Comparison of ENCODE assay signal across 8 cellular contexts in genomic region chr17:17119106-17119505, GRCh38.
DNase-seq lines count a peak whose midpoint lies in the region; ATAC-seq and TF ChIP-seq lines count a peak whose summit lies in the region.

No MANE protein-coding gene starts in this region.

- no peak for DNase-seq in activated T-cell treated with anti-CD3 and anti-CD28 coated beads, Interleukin-2, amount 50 U/mL, for 72 hours
- no peak for DNase-seq in activated T-cell treated with anti-CD3 and anti-CD28 coated beads, Interleukin-2, amount 50 U/mL, for 48 hours
- peak; percentile 66 for DNase-seq in colonic mucosa
- peak in 1 of 2 donors; percentile 56 for DNase-seq in upper lobe of left lung
- DNase-seq in DMS53 treated with DMSO at 0.1 percent for 48 hours (lab: John Stamatoyannopoulos, UW; ENCODE audit: unreplicated experiment), result no peak
- DNase-seq in SKM-1 treated with dmso at 0.1 percent for 144 hours (lab: John Stamatoyannopoulos, UW; ENCODE audit: unreplicated experiment), result no peak
- no peak for DNase-seq in lower leg skin (ENCODE audit: low spot score in 2 of 2)

- no peaks in the 10 kb centered on the region for H3K36me3 ChIP-seq in colonic mucosa
- no peaks in the 10 kb centered on the region for H3K36me3 ChIP-seq in mucosa of stomach (ENCODE audit: control insufficient read depth, insufficient read depth, low read length)
- no peaks in the 10 kb centered on the region for H3K36me3 ChIP-seq in upper lobe of left lung

- TF ChIP-seq POLR2A in upper lobe of left lung (IDR thresholded peaks at IDR 0.05), result no peak
- TF ChIP-seq POLR2A in lower leg skin (IDR thresholded peaks at IDR 0.05), result no peak

- peak overlapping the region; percentile 31 to 39 for H3K4me3 Mint-ChIP-seq in activated T-cell treated with anti-CD3 and anti-CD28 coated beads, Interleukin-2, amount 50 U/mL, for 72 hours

- H3K4me1 Mint-ChIP-seq in activated T-cell treated with anti-CD3 and anti-CD28 coated beads, Interleukin-2, amount 50 U/mL, for 72 hours (ENCODE audit: low read depth), result peaks cover 55% of the 10 kb centered on the region

- H3K9me3 Mint-ChIP-seq in activated T-cell treated with anti-CD3 and anti-CD28 coated beads, Interleukin-2, amount 50 U/mL, for 72 hours, result no peaks in the 10 kb centered on the region

- H3K9me3 ChIP-seq in colonic mucosa (no peaks in the 10 kb centered on the region), mucosa of stomach (ENCODE audit: control insufficient read depth, low read length) (no peaks in the 10 kb centered on the region), upper lobe of left lung (no peaks in the 10 kb centered on the region)

- peaks cover 39% of the 10 kb centered on the region for H3K4me1 ChIP-seq in colonic mucosa
- peaks cover 63% of the 10 kb centered on the region for H3K4me1 ChIP-seq in mucosa of stomach (ENCODE audit: control insufficient read depth, insufficient read depth, low read length)
- peaks cover 48 to 78% (median 56%) of the 10 kb centered on the region in 4 donors for H3K4me1 ChIP-seq in upper lobe of left lung

- H3K27ac ChIP-seq in colonic mucosa, result peak overlapping the region; percentile 78
- H3K27ac ChIP-seq in upper lobe of left lung, result peak overlapping the region; percentile 57 to 65 (median 65)

- ATAC-seq in activated T-cell treated with anti-CD3 and anti-CD28 coated beads, Interleukin-2, amount 50 U/mL, for 72 hours (replicated peaks in 1 of 2), result peak in 1 of 2 donors; percentile 6
- peak; percentile 15 to 45 for ATAC-seq in upper lobe of left lung (ENCODE audit: low FRiP score in 2 of 2)

- H3K27me3 ChIP-seq in colonic mucosa, result no peaks in the 10 kb centered on the region
- H3K27me3 ChIP-seq in mucosa of stomach (ENCODE audit: control insufficient read depth, insufficient read depth, low read length), result no peaks in the 10 kb centered on the region
- H3K27me3 ChIP-seq in upper lobe of left lung, result no peaks in the 10 kb centered on the region

- no peak overlapping the region for H3K4me3 ChIP-seq in colonic mucosa
- H3K4me3 ChIP-seq in mucosa of stomach (ENCODE audit: low read length), result no peak overlapping the region
- H3K4me3 ChIP-seq in upper lobe of left lung, result no peak overlapping the region
- H3K4me3 ChIP-seq in lower leg skin (ENCODE audit: low read depth, poor library complexity, severe bottlenecking), result no peak overlapping the region

- TF ChIP-seq CTCF in colonic mucosa (IDR thresholded peaks at IDR 0.05), result no peak
- TF ChIP-seq CTCF in upper lobe of left lung (IDR thresholded peaks at IDR 0.05), result no peak
- TF ChIP-seq CTCF in lower leg skin (IDR thresholded peaks at IDR 0.05), result no peak

- H3K36me3 Mint-ChIP-seq in activated T-cell treated with anti-CD3 and anti-CD28 coated beads, Interleukin-2, amount 50 U/mL, for 72 hours (ENCODE audit: insufficient read depth in 2 of 2), result no peaks in the 10 kb centered on the region

- H3K27ac Mint-ChIP-seq in activated T-cell treated with anti-CD3 and anti-CD28 coated beads, Interleukin-2, amount 50 U/mL, for 72 hours, result peak overlapping the region; percentile 71

- no peak for TF ChIP-seq EP300 in upper lobe of left lung (IDR thresholded peaks at IDR 0.05)

- peak overlapping the region; percentile 37 to 61 for H3K9ac ChIP-seq in colonic mucosa (ENCODE audit: low read depth in 2 of 2, low read length in 2 of 2)
- H3K9ac ChIP-seq in mucosa of stomach (ENCODE audit: low read length), result peak overlapping the region; percentile 33

- 20 to 50% methylated on average over 1 to 2 of the region's 4 CpGs for WGBS in upper lobe of left lung, 2 donors
- 49 to 52% methylated on average over 4 of the region's 4 CpGs for WGBS in lower leg skin, 2 donors

- intact Hi-C loops in colonic mucosa (cut with DNase I), result no loop called here
- intact Hi-C loops in lower leg skin (cut with DNase I; ENCODE audit: low total_unique reads), result no loop called here

- no peaks in the 10 kb centered on the region for H3K27me3 Mint-ChIP-seq in activated T-cell treated with anti-CD3 and anti-CD28 coated beads, Interleukin-2, amount 50 U/mL, for 72 hours (ENCODE audit: low read depth)
